Comparison of ENCODE assay signal across 1 cellular context in genomic region chr11:117087446-117087845, GRCh38.
TF ChIP-seq lines count a peak whose summit lies in the region.

No MANE protein-coding gene starts in this region.

TF ChIP-seq in K562, 482 proteins besides CTCF, POLR2A, EP300 and RAD21 (continued from another document):
- TF ChIP-seq UBTF (IDR thresholded peaks at IDR 0.05; ENCODE audit: borderline replicate concordance in 1 of 2, low read depth in 2 of 2, low read length in 2 of 2) (no peak), CREB3L1 (IDR thresholded peaks at IDR 0.05; ENCODE audit: borderline replicate concordance, low read depth) (no peak), DPF2 (IDR thresholded peaks at IDR 0.05) (peak; percentile 75)
